Comparison of ENCODE assay signal across 18 cellular contexts in the genomic region with DNA sequence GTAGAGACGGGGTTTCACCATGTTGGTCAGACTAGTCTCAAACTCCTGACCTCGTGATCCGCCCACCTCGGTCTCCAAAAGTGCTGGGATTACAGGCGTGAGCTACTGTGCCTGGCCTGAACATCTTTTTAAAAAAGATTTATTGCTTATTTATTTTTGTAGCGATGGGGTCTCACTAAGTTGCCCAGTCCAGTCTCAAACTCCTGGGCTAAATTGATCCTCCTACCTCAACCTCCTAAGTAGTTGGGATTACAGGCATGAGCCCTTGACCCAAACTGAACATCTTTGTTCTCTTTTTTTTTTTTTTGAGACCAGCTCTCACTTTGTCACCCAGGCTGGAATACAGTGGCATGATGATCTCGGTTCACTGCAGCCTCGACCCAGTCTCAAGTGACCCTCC.
"Had no signal": no experiment of that assay in that cellular context is flagged by ENCODE, and none has a peak within 500 bp of the region (broad histone marks: within the 10 kb centered on the region; RNA-seq: fewer than 3 reads in every experiment).

No MANE protein-coding gene starts in this region.

- H3K9me3 Mint-ChIP-seq: central memory CD8-positive, alpha-beta T cell; naive B cell had no signal

- DNase-seq: activated CD4-positive, alpha-beta T cell treated with anti-CD3 and anti-CD28 coated beads for 1 hour; activated CD4-positive, alpha-beta T cell treated with anti-CD3 and anti-CD28 coated beads, Interleukin-2, amount 50 U/mL, for 48 hours; activated gamma-delta T cell; anterior cingulate cortex; heart left ventricle; mesenchymal stem cell; mucosa of descending colon; naive B cell; stimulated activated CD4-positive, alpha-beta T cell treated with anti-CD3 and anti-CD28 coated beads, Interleukin-4, amount 100 ng/mL, for 1 hour; T-helper 17 cell; thyroid gland had no signal

- ATAC-seq: gastroesophageal sphincter, heart left ventricle, mucosa of descending colon, sciatic nerve, T-helper 17 cell had no signal

- H3K4me3 Mint-ChIP-seq: central memory CD8-positive, alpha-beta T cell; naive B cell; T-helper 17 cell had no signal

- H3K27ac ChIP-seq: coronary artery, gastroesophageal sphincter, heart left ventricle, pancreas, thyroid gland, VCaP had no signal

- H3K36me3 Mint-ChIP-seq: naive B cell had no signal

- H3K27me3 Mint-ChIP-seq: central memory CD8-positive, alpha-beta T cell; naive B cell; T-helper 17 cell had no signal

- FAIRE-seq: endometrium, pancreas had no signal

- H3K27ac Mint-ChIP-seq: T-helper 17 cell had no signal
